In the genomic region with DNA sequence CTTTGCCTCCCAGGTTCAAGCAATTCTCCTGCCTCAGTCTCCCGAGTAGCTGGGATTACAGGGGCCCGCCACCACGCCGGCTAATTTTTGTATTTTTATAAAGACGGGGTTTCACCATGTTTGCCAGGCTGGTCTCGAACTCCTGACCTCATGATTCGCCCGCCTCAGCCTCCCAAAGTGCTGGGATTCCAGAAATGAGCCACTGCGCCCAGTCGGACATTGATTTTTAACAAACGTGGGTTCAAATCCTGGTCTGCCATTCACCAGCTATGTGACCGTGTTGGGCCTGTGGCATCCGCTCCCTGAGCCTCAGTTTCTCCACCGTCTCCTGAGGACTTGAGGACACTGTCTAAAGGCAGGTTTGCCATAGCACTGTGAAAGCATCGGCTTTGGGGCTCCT, we compare ENCODE assay signal across 16 cellular contexts. TPM values are rescaled to one million over a fixed set of nuclear protein-coding genes. Genes with fewer than 3 reads are reported as not detected.
A peak's percentile ranks its signal among the peaks of the same experiment; 100 is the strongest.
DNase-seq lines count a peak whose midpoint lies in the region; ATAC-seq and TF ChIP-seq lines count a peak whose summit lies in the region.
"Had no signal": no experiment of that assay in that cellular context is flagged by ENCODE, and none has a peak within 500 bp of the region (broad histone marks: within the 10 kb centered on the region; RNA-seq: fewer than 3 reads in every experiment).

No MANE protein-coding gene starts in this region.

- no peak for DNase-seq in CD4-positive, alpha-beta memory T cell
- DNase-seq in posterior vena cava (ENCODE audit: low spot score) (peak; percentile 45), AG08396 (ENCODE audit: low spot score) (no peak), HCEC 1CT (no peak)
- DNase-seq: EL, glutamatergic neuron, NCI-H1417 treated with DMSO at 0.1 percent for 48 hours, NCI-H226 had no signal

- H3K27ac ChIP-seq in CD4-positive, alpha-beta memory T cell (ENCODE audit: low read depth, low read length): no peak overlapping the region
- H3K27ac ChIP-seq in KOPT-K1 (ENCODE audit: low read depth, low read length, poor library complexity, severe bottlenecking): peak overlapping the region; percentile 80
- H3K27ac ChIP-seq: ascending aorta, SJSA1, VCaP had no signal

- peaks cover 59% of the 10 kb centered on the region for H3K4me1 ChIP-seq in CD4-positive, alpha-beta memory T cell (ENCODE audit: insufficient read depth, low read length)

- no peaks in the 10 kb centered on the region for H3K9me3 ChIP-seq in CD4-positive, alpha-beta memory T cell (ENCODE audit: control insufficient read depth in 1 of 2, low read length in 2 of 2)
- no peaks in the 10 kb centered on the region for H3K9me3 ChIP-seq in KOPT-K1 (ENCODE audit: insufficient read depth, low read length, poor library complexity, severe bottlenecking)
- H3K9me3 ChIP-seq: ascending aorta, colonic mucosa, SJSA1 had no signal

- POLR2A ChIA-PET in CD4-positive, alpha-beta memory T cell (lab: Charles Lee; ENCODE audit: partially characterized antibody): interaction anchor here (0.6 to 1.7 kb wide), 4 partner anchors 11 to 39 kb away, joined by 3 to 6 read pairs (median 3); no protein-coding TSS in a partner anchor

- H3K36me3 ChIP-seq in CD4-positive, alpha-beta memory T cell (ENCODE audit: insufficient read depth, low read length): no peaks in the 10 kb centered on the region
- H3K36me3 ChIP-seq in KOPT-K1 (ENCODE audit: insufficient read depth, low read length): no peaks in the 10 kb centered on the region
- H3K36me3 ChIP-seq: ascending aorta, colonic mucosa, SJSA1 had no signal

- no peaks in the 10 kb centered on the region for H3K36me3 Mint-ChIP-seq in CD4-positive, alpha-beta memory T cell
- no peaks in the 10 kb centered on the region for H3K36me3 Mint-ChIP-seq in activated naive CD8-positive, alpha-beta T cell

- no peaks in the 10 kb centered on the region for H3K9me3 Mint-ChIP-seq in CD4-positive, alpha-beta memory T cell
- no peaks in the 10 kb centered on the region for H3K9me3 Mint-ChIP-seq in activated naive CD8-positive, alpha-beta T cell (ENCODE audit: low read depth)

- peak overlapping the region in 3 of 7 donors; percentile 86 to 94 (median 88) for H3K27ac Mint-ChIP-seq in CD4-positive, alpha-beta memory T cell
- peak overlapping the region; percentile 83 for H3K27ac Mint-ChIP-seq in activated naive CD8-positive, alpha-beta T cell

- H3K4me3 Mint-ChIP-seq in CD4-positive, alpha-beta memory T cell: peak overlapping the region in 5 of 8 donors; percentile 4 to 88 (median 81)
- peak overlapping the region; percentile 64 for H3K4me3 Mint-ChIP-seq in activated naive CD8-positive, alpha-beta T cell

- intact Hi-C loops in CD4-positive, alpha-beta memory T cell (cut with micrococcal nuclease): no loop called here
- intact Hi-C loops in posterior vena cava (cut with DNase I): no loop called here

- H3K4me3 ChIP-seq in CD4-positive, alpha-beta memory T cell (ENCODE audit: low read length in 2 of 2): peak overlapping the region in 1 of 2 donors; percentile 44
- H3K4me3 ChIP-seq: ascending aorta, colonic mucosa, K562, SJSA1 had no signal

- peaks cover 39 to 72% (median 56%) of the 10 kb centered on the region in 4 donors for H3K4me1 Mint-ChIP-seq in CD4-positive, alpha-beta memory T cell
- peaks cover 58% of the 10 kb centered on the region for H3K4me1 Mint-ChIP-seq in activated naive CD8-positive, alpha-beta T cell (ENCODE audit: low read depth)

- H3K27me3 ChIP-seq in CD4-positive, alpha-beta memory T cell (ENCODE audit: insufficient read depth, low read length): no peaks in the 10 kb centered on the region
- H3K27me3 ChIP-seq: ascending aorta, colonic mucosa, SJSA1 had no signal

- no peak for ATAC-seq in GM18505 (IDR thresholded peaks at IDR 0.05; ENCODE audit: unreplicated experiment)
- ATAC-seq: K562 had no signal

- H3K27me3 Mint-ChIP-seq in CD4-positive, alpha-beta memory T cell: no peaks in the 10 kb centered on the region
- H3K27me3 Mint-ChIP-seq in activated naive CD8-positive, alpha-beta T cell: no peaks in the 10 kb centered on the region

- CTCF ChIA-PET in CD4-positive, alpha-beta memory T cell (lab: Charles Lee; ENCODE audit: partially characterized antibody): interaction anchor here (1.1 to 1.8 kb wide), 4 partner anchors 10 to 25 kb away, joined by 3 read pairs; no protein-coding TSS in a partner anchor

- no peak for TF ChIP-seq POLR2A in GM18505 (IDR thresholded peaks at IDR 0.05; ENCODE audit: borderline replicate concordance, extremely low read depth, insufficient read depth, insufficient read length)

RNA-seq across cellular contexts. Expression of a gene that starts 41.8 kb away (rescaled TPM):
- total RNA-seq in CD4-positive, alpha-beta memory T cell: 10 to 100 TPM in 1 of 2 experiments, 1 to 10 TPM in 1; 9.9 to 11.7 TPM
- 1 to 10 TPM; 3.8 to 7.1 TPM for polyA plus RNA-seq in CD4-positive, alpha-beta memory T cell
- 10 to 100 TPM; 56.9 to 62.7 TPM for total RNA-seq in posterior vena cava

Comparison
In these comparisons a context has a peak if more than half of its experiments do, and no peak if none do; other contexts are left out.
1. RNA of a gene that starts 41.8 kb away (total RNA-seq): 56.9 to 62.7 TPM in posterior vena cava; 9.9 to 11.7 TPM in CD4-positive, alpha-beta memory T cell; every median in the first group is over 4 times any median in the second.